ENCODE assay signal across 31 cellular contexts in genomic region chr1:51378871-51379270, GRCh38. TPM values are rescaled to one million over a fixed set of nuclear protein-coding genes. Genes with fewer than 3 reads are reported as not detected.
"Had no signal": no experiment of that assay in that cellular context is flagged by ENCODE, and none has a peak within 500 bp of the region (broad histone marks: within the 10 kb centered on the region; RNA-seq: fewer than 3 reads in every experiment).

No MANE protein-coding gene starts in this region.

- H3K4me3 Mint-ChIP-seq: activated CD4-positive, alpha-beta memory T cell treated with anti-CD3 and anti-CD28 coated beads for 36 hours; activated CD4-positive, alpha-beta T cell treated with anti-CD3 and anti-CD28 coated beads for 36 hours; activated CD4-positive, alpha-beta T cell treated with anti-CD3 and anti-CD28 coated beads, Interleukin-2, amount 10 ng/mL, durations not matched to agents 24 days and 14 days; activated CD8-positive, alpha-beta memory T cell treated with anti-CD3 and anti-CD28 coated beads, Interleukin-2, amount 10 ng/mL, durations not matched to agents 7 days and 5 days; activated CD8-positive, alpha-beta T cell treated with anti-CD3 and anti-CD28 coated beads, Interleukin-2, amount 10 ng/mL, durations not matched to agents 7 days and 5 days; activated naive CD4-positive, alpha-beta T cell treated with anti-CD3 and anti-CD28 coated beads for 36 hours; activated naive CD4-positive, alpha-beta T cell treated with anti-CD3 and anti-CD28 coated beads, Interleukin-2, amount 50 U/mL, for 24 hours; activated naive CD8-positive, alpha-beta T cell treated with anti-CD3 and anti-CD28 coated beads for 36 hours; activated naive CD8-positive, alpha-beta T cell treated with anti-CD3 and anti-CD28 coated beads, Interleukin-2, amount 50 U/mL, for 24 hours; activated T-helper 1 cell treated with anti-CD3 and anti-CD28 coated beads, Interleukin-12 subunit alpha, Interleukin-12 subunit beta, Interleukin-2, Interleukin-4 antibody, amounts not matched to agents 30 ng/mL and 10 ng/mL and 1 ng/mL, durations not matched to agents 14 hours and 24 hours and 36 hours; endodermal cell had no signal

- H3K27me3 Mint-ChIP-seq: activated CD4-positive, alpha-beta memory T cell treated with anti-CD3 and anti-CD28 coated beads for 36 hours; activated CD4-positive, alpha-beta T cell treated with anti-CD3 and anti-CD28 coated beads for 36 hours; activated CD4-positive, alpha-beta T cell treated with anti-CD3 and anti-CD28 coated beads, Interleukin-2, amount 10 ng/mL, durations not matched to agents 24 days and 14 days; activated CD8-positive, alpha-beta memory T cell treated with anti-CD3 and anti-CD28 coated beads, Interleukin-2, amount 10 ng/mL, durations not matched to agents 7 days and 5 days; activated naive CD4-positive, alpha-beta T cell treated with anti-CD3 and anti-CD28 coated beads, Interleukin-2, amount 50 U/mL, for 24 hours; activated naive CD8-positive, alpha-beta T cell treated with anti-CD3 and anti-CD28 coated beads for 36 hours; activated naive CD8-positive, alpha-beta T cell treated with anti-CD3 and anti-CD28 coated beads, Interleukin-2, amount 50 U/mL, for 24 hours had no signal

- ATAC-seq: activated CD4-positive, alpha-beta T cell treated with anti-CD3 and anti-CD28 coated beads for 36 hours; activated CD8-positive, alpha-beta memory T cell treated with anti-CD3 and anti-CD28 coated beads, Interleukin-2, amount 10 ng/mL, durations not matched to agents 7 days and 5 days; activated CD8-positive, alpha-beta T cell treated with anti-CD3 and anti-CD28 coated beads, Interleukin-2, amount 10 ng/mL, durations not matched to agents 7 days and 5 days; activated naive CD8-positive, alpha-beta T cell treated with anti-CD3 and anti-CD28 coated beads, Interleukin-2, amount 50 U/mL, for 24 hours; body of pancreas; heart left ventricle had no signal

- H3K36me3 ChIP-seq: colonic mucosa had no signal

- H3K4me1 ChIP-seq: body of pancreas, colonic mucosa, esophagus muscularis mucosa, heart left ventricle had no signal

- H3K27ac ChIP-seq: adrenal gland, body of pancreas, colonic mucosa, esophagus muscularis mucosa, heart left ventricle had no signal

- H3K27me3 ChIP-seq: adrenal gland, body of pancreas, colonic mucosa, esophagus muscularis mucosa, heart left ventricle had no signal

- H3K27ac Mint-ChIP-seq: activated CD4-positive, alpha-beta memory T cell treated with anti-CD3 and anti-CD28 coated beads for 36 hours; activated CD4-positive, alpha-beta T cell treated with anti-CD3 and anti-CD28 coated beads for 36 hours; activated CD4-positive, alpha-beta T cell treated with anti-CD3 and anti-CD28 coated beads, Interleukin-2, amount 10 ng/mL, durations not matched to agents 24 days and 14 days; activated CD8-positive, alpha-beta memory T cell treated with anti-CD3 and anti-CD28 coated beads, Interleukin-2, amount 10 ng/mL, durations not matched to agents 7 days and 5 days; activated CD8-positive, alpha-beta T cell treated with anti-CD3 and anti-CD28 coated beads, Interleukin-2, amount 10 ng/mL, durations not matched to agents 7 days and 5 days; activated naive CD4-positive, alpha-beta T cell treated with anti-CD3 and anti-CD28 coated beads for 36 hours; activated naive CD4-positive, alpha-beta T cell treated with anti-CD3 and anti-CD28 coated beads, Interleukin-2, amount 50 U/mL, for 24 hours; activated naive CD8-positive, alpha-beta T cell treated with anti-CD3 and anti-CD28 coated beads for 36 hours; activated naive CD8-positive, alpha-beta T cell treated with anti-CD3 and anti-CD28 coated beads, Interleukin-2, amount 50 U/mL, for 24 hours; activated T-helper 1 cell treated with anti-CD3 and anti-CD28 coated beads, Interleukin-12 subunit alpha, Interleukin-12 subunit beta, Interleukin-2, Interleukin-4 antibody, amounts not matched to agents 30 ng/mL and 10 ng/mL and 1 ng/mL, durations not matched to agents 14 hours and 24 hours and 36 hours; activated T-helper 2 cell treated with anti-CD3 and anti-CD28 coated beads, Interferon-gamma antibody, Interleukin-2, Interleukin-4, amounts not matched to agents 10 μg/mL and 5 μg/mL and 100 μg/mL, durations not matched to agents 14 hours and 24 hours and 36 hours; endodermal cell had no signal

- H3K4me1 Mint-ChIP-seq: activated CD4-positive, alpha-beta T cell treated with anti-CD3 and anti-CD28 coated beads for 36 hours; activated CD4-positive, alpha-beta T cell treated with anti-CD3 and anti-CD28 coated beads, Interleukin-2, amount 10 ng/mL, durations not matched to agents 24 days and 14 days; activated CD8-positive, alpha-beta memory T cell treated with anti-CD3 and anti-CD28 coated beads, Interleukin-2, amount 10 ng/mL, durations not matched to agents 7 days and 5 days; activated naive CD4-positive, alpha-beta T cell treated with anti-CD3 and anti-CD28 coated beads, Interleukin-2, amount 50 U/mL, for 24 hours; activated naive CD8-positive, alpha-beta T cell treated with anti-CD3 and anti-CD28 coated beads, Interleukin-2, amount 50 U/mL, for 24 hours; endodermal cell had no signal

- DNase-seq: activated CD4-positive, alpha-beta memory T cell treated with anti-CD3 and anti-CD28 coated beads for 36 hours; activated CD4-positive, alpha-beta T cell treated with anti-CD3 and anti-CD28 coated beads for 36 hours; activated CD4-positive, alpha-beta T cell treated with anti-CD3 and anti-CD28 coated beads, Interleukin-2, amount 10 ng/mL, durations not matched to agents 24 days and 14 days; activated CD4-positive, CD25-positive, alpha-beta regulatory T cell; activated CD4-positive, CD25-positive, alpha-beta regulatory T cell treated with anti-CD3 and anti-CD28 coated beads, Interleukin-2, amount 50 U/mL, for 72 hours; activated CD8-positive, alpha-beta memory T cell treated with anti-CD3 and anti-CD28 coated beads, Interleukin-2, amount 10 ng/mL, durations not matched to agents 7 days and 5 days; activated CD8-positive, alpha-beta memory T cell treated with anti-CD3 and anti-CD28 coated beads, Interleukin-2, amount 50 U/mL, for 4 hours; activated CD8-positive, alpha-beta T cell treated with anti-CD3 and anti-CD28 coated beads, Interleukin-2, amount 10 ng/mL, durations not matched to agents 7 days and 5 days; activated effector memory CD4-positive, alpha-beta T cell treated with anti-CD3 and anti-CD28 coated beads, Interleukin-2, amount 50 U/mL, for 16 hours; activated naive CD4-positive, alpha-beta T cell treated with anti-CD3 and anti-CD28 coated beads for 36 hours; activated naive CD8-positive, alpha-beta T cell treated with anti-CD3 and anti-CD28 coated beads for 36 hours; activated naive CD8-positive, alpha-beta T cell treated with anti-CD3 and anti-CD28 coated beads, Interleukin-2, amount 50 U/mL, for 24 hours; activated T-cell treated with anti-CD3 and anti-CD28 coated beads, Interleukin-2, amount 50 U/mL, for 1 hour; activated T-cell treated with anti-CD3 and anti-CD28 coated beads, Interleukin-2, amount 50 U/mL, for 48 hours; adrenal gland; amygdala; aorta; body of pancreas; caudate nucleus; colonic mucosa; effector CD8-positive, alpha-beta T cell; endodermal cell; erythroblast; glutamatergic neuron; heart left ventricle; hypothalamus; T-helper 2 cell had no signal

- H3K9me3 ChIP-seq: colonic mucosa had no signal

- H3K4me3 ChIP-seq: adrenal gland, body of pancreas, colonic mucosa, esophagus muscularis mucosa, heart left ventricle had no signal

- H3K9me3 Mint-ChIP-seq: activated naive CD4-positive, alpha-beta T cell treated with anti-CD3 and anti-CD28 coated beads, Interleukin-2, amount 50 U/mL, for 24 hours; activated naive CD8-positive, alpha-beta T cell treated with anti-CD3 and anti-CD28 coated beads for 36 hours; activated naive CD8-positive, alpha-beta T cell treated with anti-CD3 and anti-CD28 coated beads, Interleukin-2, amount 50 U/mL, for 24 hours had no signal

RNA-seq across cellular contexts. Expression of gene TTC39A, which starts 48.5 kb away (rescaled TPM):
- total RNA-seq: activated CD8-positive, alpha-beta T cell treated with anti-CD3 and anti-CD28 coated beads, Interleukin-2, amount 10 ng/mL, durations not matched to agents 7 days and 5 days; activated naive CD4-positive, alpha-beta T cell treated with anti-CD3 and anti-CD28 coated beads for 36 hours; activated naive CD8-positive, alpha-beta T cell treated with anti-CD3 and anti-CD28 coated beads for 36 hours; activated T-helper 1 cell treated with anti-CD3 and anti-CD28 coated beads, Interleukin-12 subunit alpha, Interleukin-12 subunit beta, Interleukin-2, Interleukin-4 antibody, amounts not matched to agents 30 ng/mL and 10 ng/mL and 1 ng/mL, durations not matched to agents 14 hours and 24 hours and 36 hours had no signal
